21 cellular contexts compared by ENCODE assay signal in the genomic region with DNA sequence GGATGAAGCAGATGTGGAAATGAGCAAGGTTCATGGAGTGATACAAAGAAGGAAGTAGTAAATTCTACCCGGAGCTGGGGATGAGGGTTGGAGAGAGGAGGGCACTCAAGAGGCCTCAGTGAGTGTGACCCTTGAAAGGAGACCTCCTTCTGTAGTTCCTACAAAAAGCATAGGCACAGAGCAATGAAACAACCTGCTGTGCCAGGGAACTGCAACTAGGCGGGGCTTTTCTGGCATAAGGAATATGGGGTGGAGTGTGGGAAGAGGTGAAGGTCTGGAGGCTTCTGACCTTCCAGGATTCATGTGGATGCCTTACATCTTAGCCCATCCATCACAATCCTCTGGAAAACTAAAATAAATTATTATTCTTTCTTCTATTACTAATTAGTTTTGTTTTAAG.
"Had no signal": no experiment of that assay in that cellular context is flagged by ENCODE, and none has a peak within 500 bp of the region (broad histone marks: within the 10 kb centered on the region; RNA-seq: fewer than 3 reads in every experiment).

No MANE protein-coding gene starts in this region.

- H3K27ac ChIP-seq: brain microvascular endothelial cell, dorsolateral prefrontal cortex, thyroid gland had no signal

- H3K4me3 ChIP-seq: dorsolateral prefrontal cortex, lung, thyroid gland had no signal

- ATAC-seq: activated T-cell treated with anti-CD3 and anti-CD28 coated beads, Interleukin-2, amount 50 U/mL, for 4 hours; left lobe of liver; natural killer cell treated with Interleukin-12 subunit alpha and Interleukin-12 subunit beta and Interleukin-15 and Interleukin-18, amount 100 ng/mL, for 72 hours had no signal

- H3K27me3 ChIP-seq: brain microvascular endothelial cell, dorsolateral prefrontal cortex, thyroid gland had no signal

- DNase-seq: activated CD4-positive, alpha-beta T cell treated with anti-CD3 and anti-CD28 coated beads, Interleukin-2, amount 50 U/mL, for 1 hour; activated CD4-positive, CD25-positive, alpha-beta regulatory T cell treated with anti-CD3 and anti-CD28 coated beads, Interleukin-2, amount 50 U/mL, for 72 hours; activated CD8-positive, alpha-beta memory T cell treated with anti-CD3 and anti-CD28 coated beads, Interleukin-2, amount 50 U/mL, for 4 hours; activated effector memory CD4-positive, alpha-beta T cell treated with Interleukin-2 at 50 U/mL for 16 hours; activated naive CD4-positive, alpha-beta T cell treated with anti-CD3 and anti-CD28 coated beads, Interleukin-2, amount 50 U/mL, for 16 hours; activated T-cell treated with anti-CD3 and anti-CD28 coated beads, Interleukin-2, amount 50 U/mL, for 4 hours; aorta; brain microvascular endothelial cell; central memory CD4-positive, alpha-beta T cell; dorsolateral prefrontal cortex; foreskin melanocyte; glutamatergic neuron; hippocampal formation; occipital lobe; posterior cingulate gyrus; retina; stimulated activated naive CD4-positive, alpha-beta T cell treated with Interleukin-2 at 50 U/mL for 16 hours; thyroid gland had no signal

- H3K4me1 ChIP-seq: thyroid gland had no signal

- H3K36me3 ChIP-seq: brain microvascular endothelial cell, thyroid gland had no signal

- H3K9me3 ChIP-seq: thyroid gland had no signal
